Comparison of ENCODE assay signal across 2 cellular contexts in the genomic region with DNA sequence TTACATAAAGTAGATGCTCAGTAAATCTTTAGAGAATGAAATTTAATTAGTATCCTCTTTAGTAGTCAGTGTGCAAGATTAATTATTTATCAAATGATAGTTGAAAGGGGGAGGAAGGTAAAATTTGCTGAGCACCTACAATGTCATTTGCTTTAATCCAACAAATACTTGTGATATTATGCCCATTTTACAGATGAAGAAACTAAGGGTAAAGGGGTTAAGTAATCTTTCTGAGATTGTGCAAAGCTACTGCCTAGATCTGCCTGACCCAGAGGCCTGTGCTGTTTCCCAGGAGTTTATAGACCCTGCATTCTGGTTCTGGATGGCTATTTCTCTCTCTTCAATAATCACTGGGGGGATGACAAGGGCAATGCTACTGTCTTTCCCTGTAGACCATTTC.
TF ChIP-seq lines count a peak whose summit lies in the region.

No MANE protein-coding gene starts in this region.

TF ChIP-seq in HepG2, 621 proteins besides CTCF, POLR2A, EP300 and RAD21:
- TF ChIP-seq ZNF724P (CRISPR knock-in tag; IDR thresholded peaks at IDR 0.05; ENCODE audit: borderline replicate concordance) (no peak), ZNF629 (CRISPR knock-in tag; conservative IDR thresholded peaks at IDR 0.05) (0 out of 2 replicates have a peak, but pooled peaks have one; percentile 23)
TF ChIP-seq in HepG2: peak in this region for 1.

TF ChIP-seq in H1, 55 proteins besides CTCF, POLR2A, EP300 and RAD21:
- TF ChIP-seq POLR2AphosphoS5 (IDR thresholded peaks at IDR 0.05; ENCODE audit: low read depth, low read length), result no peak
- TF ChIP-seq KDM1A (IDR thresholded peaks at IDR 0.05; ENCODE audit: borderline replicate concordance, low read length), result peak; percentile 36; the same call in 1 of the 2 replicates
